1 cellular context compared by ENCODE assay signal in the genomic region with DNA sequence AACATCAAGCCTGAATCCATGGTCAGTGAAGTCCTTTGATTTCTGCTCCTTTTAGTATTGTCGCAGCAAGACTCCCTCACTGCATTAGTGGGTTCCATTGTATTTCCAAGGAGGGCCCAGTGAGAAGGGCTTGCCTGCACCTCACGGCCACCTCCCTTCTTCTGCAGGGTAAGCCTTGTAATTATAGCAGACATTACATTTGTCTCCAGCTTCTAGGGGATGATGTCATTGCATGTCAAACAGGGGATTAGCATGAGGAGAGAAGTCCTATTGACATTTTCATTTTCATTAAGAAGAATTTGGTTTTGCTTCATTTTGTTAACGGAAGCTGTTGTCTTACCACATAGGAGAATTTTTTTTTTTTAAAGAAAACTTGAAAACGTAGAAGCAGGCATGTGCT.
TF ChIP-seq lines count a peak whose summit lies in the region.

No MANE protein-coding gene starts in this region.

TF ChIP-seq in HEK293, 187 proteins besides CTCF, POLR2A, EP300 and RAD21 (continued from another document):
- TF ChIP-seq, protein P1, sequence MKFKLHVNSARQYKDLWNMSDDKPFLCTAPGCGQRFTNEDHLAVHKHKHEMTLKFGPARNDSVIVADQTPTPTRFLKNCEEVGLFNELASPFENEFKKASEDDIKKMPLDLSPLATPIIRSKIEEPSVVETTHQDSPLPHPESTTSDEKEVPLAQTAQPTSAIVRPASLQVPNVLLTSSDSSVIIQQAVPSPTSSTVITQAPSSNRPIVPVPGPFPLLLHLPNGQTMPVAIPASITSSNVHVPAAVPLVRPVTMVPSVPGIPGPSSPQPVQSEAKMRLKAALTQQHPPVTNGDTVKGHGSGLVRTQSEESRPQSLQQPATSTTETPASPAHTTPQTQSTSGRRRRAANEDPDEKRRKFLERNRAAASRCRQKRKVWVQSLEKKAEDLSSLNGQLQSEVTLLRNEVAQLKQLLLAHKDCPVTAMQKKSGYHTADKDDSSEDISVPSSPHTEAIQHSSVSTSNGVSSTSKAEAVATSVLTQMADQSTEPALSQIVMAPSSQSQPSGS (tag by site-specific recombination; IDR thresholded peaks at IDR 0.05; ENCODE audit: low read depth) = peak; percentile 95
- TF ChIP-seq ZNF335 (tag by site-specific recombination; conservative IDR thresholded peaks at IDR 0.05) (peak; percentile 31; the same call in 1 of the 2 replicates), ZBTB21 (tag by site-specific recombination; IDR thresholded peaks at IDR 0.05) (peak; percentile 41; the same call in 1 of the 2 replicates)
